In the genomic region with DNA sequence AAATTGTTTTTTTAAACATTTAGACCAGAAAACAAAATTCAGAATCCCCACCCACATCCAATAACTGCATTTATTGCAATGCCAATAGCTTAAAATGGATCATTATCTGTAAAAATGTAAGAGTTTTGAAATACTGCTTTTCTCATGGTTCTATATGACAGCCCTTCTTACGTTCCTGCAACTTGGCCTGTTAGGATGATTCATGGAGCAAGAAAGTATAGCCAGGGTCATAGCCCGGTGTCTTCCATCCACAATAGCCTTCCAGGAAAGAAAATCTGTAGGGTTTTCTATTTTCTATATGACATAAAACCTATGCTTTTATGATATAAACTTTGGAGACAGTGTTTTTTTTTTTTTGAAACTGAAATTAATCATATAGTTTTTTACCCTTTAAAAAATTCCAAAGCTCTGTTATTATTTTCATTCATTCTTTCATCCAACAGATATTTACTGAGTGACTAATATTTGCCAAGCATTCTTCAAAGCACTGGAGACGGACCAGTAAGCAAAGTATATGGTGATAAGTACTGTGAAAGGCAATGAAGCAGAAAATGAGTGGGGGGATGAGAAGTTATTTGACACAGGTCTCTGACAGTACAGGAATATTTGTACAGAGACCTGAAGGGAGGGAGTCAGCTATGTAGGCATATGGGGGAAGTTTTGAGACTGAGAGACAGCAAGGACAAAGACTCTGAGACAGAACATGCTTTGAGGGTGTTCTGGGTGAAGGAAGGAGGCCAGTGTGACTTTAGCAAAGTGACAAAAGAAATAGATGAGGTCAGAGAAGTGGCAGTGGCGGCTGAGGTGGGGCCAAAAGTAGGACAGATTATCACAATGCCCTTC, we compare ENCODE assay signal across 1 cellular context.
TF ChIP-seq lines count a peak whose summit lies in the region.

No MANE protein-coding gene starts in this region.

TF ChIP-seq in HCT116, 20 proteins besides CTCF, POLR2A, EP300 and RAD21 (continued from another document):
- TF ChIP-seq ZBTB33 (IDR thresholded peaks at IDR 0.05; ENCODE audit: extremely low read depth, insufficient replicate concordance, low read length) = no peak
- TF ChIP-seq REST (IDR thresholded peaks at IDR 0.05; ENCODE audit: low read depth) = no peak
- TF ChIP-seq SIN3A (IDR thresholded peaks at IDR 0.05; ENCODE audit: low read depth) = no peak
- no peak for TF ChIP-seq ZFX (IDR thresholded peaks at IDR 0.05)
- peak; percentile 59; the same call in 1 of the 2 replicates for TF ChIP-seq JUND (IDR thresholded peaks at IDR 0.05)
